14 cellular contexts compared by ENCODE assay signal in the genomic region with DNA sequence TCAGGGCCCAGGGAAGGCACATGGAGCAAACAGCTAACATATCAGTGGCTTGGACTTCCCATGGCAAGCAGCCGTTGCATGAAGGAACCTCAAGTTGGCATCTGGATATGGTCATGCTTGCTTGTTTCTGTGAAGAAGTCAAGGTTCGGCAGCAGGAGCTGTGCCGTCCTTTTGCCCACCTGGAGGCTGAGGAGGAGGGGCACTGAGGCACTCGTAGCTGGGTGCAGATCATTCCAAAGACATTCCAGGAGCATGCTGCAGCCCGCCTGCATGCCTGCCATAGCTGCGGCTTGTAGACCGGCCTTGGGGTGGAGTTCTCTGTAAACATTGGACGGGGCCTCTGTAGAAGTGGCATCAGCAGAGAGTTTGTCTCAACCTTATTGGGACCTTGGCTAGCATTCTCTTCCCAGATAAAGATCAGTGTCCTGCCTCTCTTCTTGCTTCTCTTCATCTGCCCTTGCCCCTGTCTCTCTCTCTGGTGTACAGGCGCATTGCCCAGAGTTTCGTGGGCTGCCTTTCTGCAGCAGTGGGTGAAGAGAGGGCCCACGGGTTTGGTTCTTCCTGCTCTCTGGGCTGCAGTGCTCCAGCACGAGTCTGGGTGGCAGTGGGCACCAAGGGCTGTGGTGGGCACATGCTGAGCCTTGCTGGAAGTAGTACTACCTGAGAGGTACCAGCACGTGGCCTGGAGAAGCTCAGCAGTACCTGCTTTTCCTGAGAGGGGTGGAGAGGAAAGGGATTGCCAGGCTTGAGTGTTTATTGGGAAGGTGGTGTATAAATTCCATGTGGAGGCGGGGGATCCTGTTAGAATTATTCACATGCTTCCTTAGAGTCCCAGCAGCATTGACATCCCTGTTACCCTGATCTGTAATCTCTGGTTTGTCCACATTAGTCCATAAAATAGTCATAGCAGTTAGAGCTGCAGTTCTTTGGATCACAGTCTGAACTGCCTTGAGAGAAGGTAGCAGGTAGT. TPM values are rescaled to one million over a fixed set of nuclear protein-coding genes. Genes with fewer than 3 reads are reported as not detected.
A peak's percentile ranks its signal among the peaks of the same experiment; 100 is the strongest.
DNase-seq lines count a peak whose midpoint lies in the region; ATAC-seq and TF ChIP-seq lines count a peak whose summit lies in the region.
"Had no signal": no experiment of that assay in that cellular context is flagged by ENCODE, and none has a peak within 500 bp of the region (broad histone marks: within the 10 kb centered on the region; RNA-seq: fewer than 3 reads in every experiment).

No MANE protein-coding gene starts in this region.

- intact Hi-C loops in gastrocnemius medialis (cut with DNase I; ENCODE audit: low total_unique reads) (no loop called here), psoas muscle (cut with DNase I) (loop anchor here (1.0 to 10.0 kb wide), 6 partner anchors 139 to 794 kb away; a partner anchor contains a TSS)

- H3K36me3 ChIP-seq in HEK293 (ENCODE audit: control insufficient read depth in 2 of 2, insufficient read depth in 1 of 2, low read length in 2 of 2) (no peaks in the 10 kb centered on the region), suprapubic skin (no peaks in the 10 kb centered on the region), gastrocnemius medialis (no peaks in the 10 kb centered on the region), psoas muscle (ENCODE audit: insufficient read depth in 1 of 2, low read depth in 1 of 2) (no peaks in the 10 kb centered on the region)
- H3K36me3 ChIP-seq: right atrium auricular region, WERI-Rb-1 had no signal

- CTCF ChIA-PET in HEK293 (lab: Yijun Ruan, JAX): interaction anchor here (0.7 to 2.9 kb wide), 10 partner anchors 14 to 702 kb away, joined by 3 to 11 read pairs (median 3); no protein-coding TSS in a partner anchor

- H3K4me3 ChIP-seq in HEK293 (ENCODE audit: low read depth, low read length) (no peak overlapping the region), suprapubic skin (no peak overlapping the region), gastrocnemius medialis (no peak overlapping the region), psoas muscle (no peak overlapping the region)
- H3K4me3 ChIP-seq: dorsolateral prefrontal cortex, right atrium auricular region had no signal

- H3K9me3 ChIP-seq in HEK293 (ENCODE audit: control insufficient read depth, insufficient read depth, low read depth, low read length) (no peaks in the 10 kb centered on the region), suprapubic skin (no peaks in the 10 kb centered on the region), gastrocnemius medialis (no peaks in the 10 kb centered on the region), psoas muscle (no peaks in the 10 kb centered on the region)
- H3K9me3 ChIP-seq: right atrium auricular region had no signal

- DNase-seq in amniotic stem cell (lab: John Stamatoyannopoulos, UW) (peak; percentile 15), islet precursor cell (peak; percentile 92), suprapubic skin (ENCODE audit: low spot score in 2 of 2) (peak in 1 of 2 donors; percentile 74), T-helper 9 cell (no peak), gastrocnemius medialis (no peak), psoas muscle (no peak)
- DNase-seq: activated CD8-positive, alpha-beta memory T cell treated with anti-CD3 and anti-CD28 coated beads, Interleukin-2, amount 50 U/mL, for 48 hours; SHP77 treated with DMSO at 0.1 percent for 48 hours; WERI-Rb-1 had no signal

- POLR2A ChIA-PET in HEK293 (lab: Yijun Ruan, JAX): no interaction called here

- 59% methylated on average over 7 of the region's 14 CpGs for WGBS in suprapubic skin
- 92 to 94% (median 94%) methylated on average over 14 of the region's 14 CpGs for WGBS in psoas muscle, 3 donors

- ATAC-seq in gastrocnemius medialis (no peak), psoas muscle (no peak), HG03520 (IDR thresholded peaks at IDR 0.05; ENCODE audit: unreplicated experiment) (no peak)

- no peak for TF ChIP-seq POLR2A in suprapubic skin (IDR thresholded peaks at IDR 0.05)
- no peak for TF ChIP-seq POLR2A in gastrocnemius medialis (IDR thresholded peaks at IDR 0.05)

- TF ChIP-seq CTCF in HEK293 (tag by site-specific recombination; IDR thresholded peaks at IDR 0.05) (no peak), suprapubic skin (IDR thresholded peaks at IDR 0.05) (no peak), gastrocnemius medialis (IDR thresholded peaks at IDR 0.05 in 4 of 5, conservative IDR thresholded peaks at IDR 0.05 in 1 of 5) (no peak), psoas muscle (IDR thresholded peaks at IDR 0.05) (no peak)

- H3K4me1 ChIP-seq in HEK293 (ENCODE audit: control insufficient read depth, insufficient read depth, low read length): no peaks in the 10 kb centered on the region
- peaks cover 31% of the 10 kb centered on the region for H3K4me1 ChIP-seq in suprapubic skin
- no peaks in the 10 kb centered on the region for H3K4me1 ChIP-seq in gastrocnemius medialis
- H3K4me1 ChIP-seq in psoas muscle: peaks cover 5% of the 10 kb centered on the region

- TF ChIP-seq EP300 in suprapubic skin (IDR thresholded peaks at IDR 0.05): no peak

- in situ Hi-C loops in gastrocnemius medialis (cut with MboI; ENCODE audit: low sequenced_read_pairs in 4 of 4): loop anchor here (5.0 to 25.0 kb wide), 6 partner anchors 209 to 709 kb away; a partner anchor contains a TSS

- H3K27ac ChIP-seq in HEK293 (ENCODE audit: extremely low read depth, low read depth, low read length) (no peak overlapping the region), suprapubic skin (peak overlapping the region; percentile 66), gastrocnemius medialis (no peak overlapping the region), psoas muscle (no peak overlapping the region)
- H3K27ac ChIP-seq: HL-60, right atrium auricular region, WERI-Rb-1 had no signal

- H3K27me3 ChIP-seq in suprapubic skin (no peaks in the 10 kb centered on the region), gastrocnemius medialis (no peaks in the 10 kb centered on the region), psoas muscle (ENCODE audit: insufficient read depth in 3 of 3, low read length in 2 of 3) (no peaks in the 10 kb centered on the region)
- H3K27me3 ChIP-seq: dorsolateral prefrontal cortex, right atrium auricular region had no signal

TF ChIP-seq in HEK293, 187 proteins besides CTCF, POLR2A, EP300 and RAD21 (continues in another document):
- TF ChIP-seq, protein P1, sequence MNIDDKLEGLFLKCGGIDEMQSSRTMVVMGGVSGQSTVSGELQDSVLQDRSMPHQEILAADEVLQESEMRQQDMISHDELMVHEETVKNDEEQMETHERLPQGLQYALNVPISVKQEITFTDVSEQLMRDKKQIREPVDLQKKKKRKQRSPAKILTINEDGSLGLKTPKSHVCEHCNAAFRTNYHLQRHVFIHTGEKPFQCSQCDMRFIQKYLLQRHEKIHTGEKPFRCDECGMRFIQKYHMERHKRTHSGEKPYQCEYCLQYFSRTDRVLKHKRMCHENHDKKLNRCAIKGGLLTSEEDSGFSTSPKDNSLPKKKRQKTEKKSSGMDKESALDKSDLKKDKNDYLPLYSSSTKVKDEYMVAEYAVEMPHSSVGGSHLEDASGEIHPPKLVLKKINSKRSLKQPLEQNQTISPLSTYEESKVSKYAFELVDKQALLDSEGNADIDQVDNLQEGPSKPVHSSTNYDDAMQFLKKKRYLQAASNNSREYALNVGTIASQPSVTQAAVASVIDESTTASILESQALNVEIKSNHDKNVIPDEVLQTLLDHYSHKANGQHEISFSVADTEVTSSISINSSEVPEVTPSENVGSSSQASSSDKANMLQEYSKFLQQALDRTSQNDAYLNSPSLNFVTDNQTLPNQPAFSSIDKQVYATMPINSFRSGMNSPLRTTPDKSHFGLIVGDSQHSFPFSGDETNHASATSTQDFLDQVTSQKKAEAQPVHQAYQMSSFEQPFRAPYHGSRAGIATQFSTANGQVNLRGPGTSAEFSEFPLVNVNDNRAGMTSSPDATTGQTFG (tag by site-specific recombination; IDR thresholded peaks at IDR 0.05; ENCODE audit: borderline replicate concordance): no peak
- TF ChIP-seq, protein P2, sequence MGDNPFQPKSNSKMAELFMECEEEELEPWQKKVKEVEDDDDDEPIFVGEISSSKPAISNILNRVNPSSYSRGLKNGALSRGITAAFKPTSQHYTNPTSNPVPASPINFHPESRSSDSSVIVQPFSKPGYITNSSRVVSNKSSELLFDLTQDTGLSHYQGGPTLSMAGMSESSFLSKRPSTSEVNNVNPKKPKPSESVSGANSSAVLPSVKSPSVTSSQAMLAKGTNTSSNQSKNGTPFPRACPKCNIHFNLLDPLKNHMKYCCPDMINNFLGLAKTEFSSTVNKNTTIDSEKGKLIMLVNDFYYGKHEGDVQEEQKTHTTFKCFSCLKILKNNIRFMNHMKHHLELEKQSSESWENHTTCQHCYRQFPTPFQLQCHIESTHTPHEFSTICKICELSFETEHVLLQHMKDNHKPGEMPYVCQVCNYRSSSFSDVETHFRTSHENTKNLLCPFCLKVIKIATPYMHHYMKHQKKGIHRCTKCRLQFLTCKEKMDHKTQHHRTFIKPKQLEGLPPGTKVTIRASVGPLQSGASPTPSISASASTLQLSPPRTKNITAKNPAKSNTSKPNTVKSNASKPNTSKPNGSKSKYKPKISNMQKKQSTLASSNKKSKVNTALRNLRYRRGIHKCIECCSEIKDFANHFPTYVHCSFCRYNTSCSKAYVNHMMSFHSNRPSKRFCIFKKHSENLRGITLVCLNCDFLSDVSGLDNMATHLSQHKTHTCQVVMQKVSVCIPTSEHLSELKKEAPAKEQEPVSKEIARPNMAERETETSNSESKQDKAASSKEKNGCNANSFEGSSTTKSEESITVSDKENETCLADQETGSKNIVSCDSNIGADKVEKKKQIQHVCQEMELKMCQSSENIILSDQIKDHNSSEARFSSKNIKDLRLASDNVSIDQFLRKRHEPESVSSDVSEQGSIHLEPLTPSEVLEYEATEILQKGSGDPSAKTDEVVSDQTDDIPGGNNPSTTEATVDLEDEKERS (tag by site-specific recombination; IDR thresholded peaks at IDR 0.05): no peak
- TF ChIP-seq ZNF843 (tag by site-specific recombination; IDR thresholded peaks at IDR 0.05): no peak
- TF ChIP-seq ZNF2 (tag by site-specific recombination; IDR thresholded peaks at IDR 0.05): no peak
- TF ChIP-seq SCRT1 (tag by site-specific recombination; IDR thresholded peaks at IDR 0.05; ENCODE audit: borderline replicate concordance): no peak
- TF ChIP-seq ZNF670 (tag by site-specific recombination; IDR thresholded peaks at IDR 0.05; ENCODE audit: low read depth): no peak
- TF ChIP-seq ZSCAN16 (tag by site-specific recombination; IDR thresholded peaks at IDR 0.05): no peak
- TF ChIP-seq ZFP37 (tag by site-specific recombination; IDR thresholded peaks at IDR 0.05): no peak
- TF ChIP-seq ZFHX2 (tag by site-specific recombination; conservative IDR thresholded peaks at IDR 0.05): 0 out of 2 replicates have a peak, but pooled peaks have one; percentile 17
- no peak for TF ChIP-seq ZNF837 (tag by site-specific recombination; IDR thresholded peaks at IDR 0.05)
- TF ChIP-seq EGR2 (tag by site-specific recombination; IDR thresholded peaks at IDR 0.05; ENCODE audit: low read depth): peak; percentile 38
- TF ChIP-seq ZNF530 (tag by site-specific recombination; IDR thresholded peaks at IDR 0.05; ENCODE audit: low read depth): no peak
- TF ChIP-seq ZNF146 (tag by site-specific recombination; IDR thresholded peaks at IDR 0.05): no peak

RNA-seq across cellular contexts. Expression of a gene that starts 49.4 kb away (rescaled TPM):
- 10 to 100 TPM; 13.4 to 22.0 (median 16.1) TPM for total RNA-seq in suprapubic skin
- 1 to 10 TPM; 2.7 to 4.2 (median 3.4) TPM for total RNA-seq in gastrocnemius medialis
- total RNA-seq in psoas muscle: 1 to 10 TPM; 2.4 to 3.5 (median 2.9) TPM
- polyA plus RNA-seq in psoas muscle: 10 to 100 TPM in 1 of 3 donors, 1 to 10 TPM in 2; 3.8 to 13.8 (median 4.8) TPM

Comparison
In these comparisons a context has a peak if more than half of its experiments do, and no peak if none do; other contexts are left out.
1. DNase-seq: peak in amniotic stem cell (single experiment) and islet precursor cell (single experiment); none in T-helper 9 cell (single experiment), gastrocnemius medialis (0 of 2) and psoas muscle (0 of 2).